8 cellular contexts compared by ENCODE assay signal in the genomic region with DNA sequence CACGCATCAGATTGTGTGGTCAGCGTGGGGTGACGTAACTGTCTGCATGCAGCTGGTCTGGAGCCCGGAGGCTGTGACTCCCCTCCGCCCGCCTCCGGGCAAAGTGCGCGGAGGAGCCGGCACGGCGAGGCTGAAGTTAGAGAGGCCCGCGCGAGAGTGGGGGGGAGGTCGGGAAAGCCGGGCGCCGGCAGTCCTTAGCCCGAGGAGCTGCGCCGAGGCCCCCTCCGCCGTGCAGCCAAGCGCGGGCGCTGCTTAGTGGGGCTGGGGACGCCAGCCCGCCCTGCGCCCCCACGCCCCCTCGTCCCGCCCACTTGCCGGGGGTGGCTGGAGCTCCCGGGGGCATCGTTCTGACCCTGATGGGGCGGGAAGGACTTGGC. TPM values are rescaled to one million over a fixed set of nuclear protein-coding genes. Genes with fewer than 3 reads are reported as not detected.
DNase-seq lines count a peak whose midpoint lies in the region; ATAC-seq and TF ChIP-seq lines count a peak whose summit lies in the region.

No MANE protein-coding gene starts in this region.

- DNase-seq in DND-41 (peak; percentile 41), IMR-90 (peak; percentile 94), MCF 10A (ENCODE audit: unreplicated experiment) (peak; percentile 51), iPS-NIHi7 (ENCODE audit: extremely low spot score) (peak; percentile 63), NCI-H2107 (lab: John Stamatoyannopoulos, UW) (no peak)
- DNase-seq in T-helper 2 cell treated with Interferon-gamma antibody and Interleukin-4, amounts not matched to agents 5 μg/mL and 100 μg/mL, for 36 hours (ENCODE audit: low spot score), result peak; percentile 69

- BruUV-seq in IMR-90 (replicated peaks; lab: Mats Ljungman, UMichigan) (no TSS peak), MCF 10A (replicated peaks; lab: Mats Ljungman, UMichigan) (no TSS peak)

- peak overlapping the region; percentile 89 for H3K4me3 Mint-ChIP-seq in T-helper 2 cell treated with Interferon-gamma antibody and Interleukin-4, amounts not matched to agents 5 μg/mL and 100 μg/mL, for 36 hours
- H3K4me3 Mint-ChIP-seq in MCF 10A (ENCODE audit: unreplicated experiment), result peak overlapping the region; percentile 78

- H3K27ac ChIP-seq in DND-41 (ENCODE audit: low read length), result peak overlapping the region; percentile 62
- peak overlapping the region; percentile 84 for H3K27ac ChIP-seq in IMR-90 (ENCODE audit: insufficient read depth, low read length)

- peak; percentile 90 for TF ChIP-seq POLR2A in IMR-90 (IDR thresholded peaks at IDR 0.05; ENCODE audit: low read depth, low read length)

- H3K79me1 ChIP-seq in IMR-90 (ENCODE audit: low read depth in 1 of 2, low read length in 2 of 2), result peaks cover 18 to 43% of the 10 kb centered on the region in 2 experiments

- H4K20me1 ChIP-seq in DND-41 (ENCODE audit: insufficient read depth, low read length) (peaks cover 22% of the 10 kb centered on the region), IMR-90 (ENCODE audit: insufficient read depth, low read length) (0 out of 2 replicates have a peak, but pooled peaks cover 5% of the 10 kb centered on the region)

- H2BK20ac ChIP-seq in IMR-90 (ENCODE audit: low read depth, low read length), result no peak overlapping the region

- peak overlapping the region; percentile 36; the same call in 1 of the 2 replicates for H4K91ac ChIP-seq in IMR-90 (ENCODE audit: insufficient read depth, low read depth, low read length)

- peak overlapping the region; percentile 94 for H2AFZ ChIP-seq in DND-41 (ENCODE audit: low read depth, low read length)
- H2AFZ ChIP-seq in IMR-90 (replicated peaks; ENCODE audit: low read length, poor library complexity), result peak overlapping the region; percentile 96

- 0% methylated on average over 13 of the region's 37 CpGs; no CpG with 5 or more reads in 1 of the 2 experiments for WGBS in IMR-90 (ENCODE audit: extremely low coverage in 2 of 2, insufficient read length in 1 of 2), 2 experiments

- no peak overlapping the region for H2BK15ac ChIP-seq in IMR-90 (ENCODE audit: low read depth, low read length)

- peaks cover 10% of the 10 kb centered on the region; the same call in 1 of the 2 replicates for H3K9me1 ChIP-seq in IMR-90 (ENCODE audit: insufficient read depth, low read length)

- H3K14ac ChIP-seq in IMR-90 (replicated peaks; ENCODE audit: low read depth, low read length), result peak overlapping the region; percentile 55; the same call in 1 of the 2 replicates

- H3K9me3 ChIP-seq in DND-41 (ENCODE audit: insufficient read depth, low read length, severe bottlenecking) (no peaks in the 10 kb centered on the region), IMR-90 (ENCODE audit: control insufficient read depth, insufficient read depth, low read length) (0 out of 2 replicates have a peak, but pooled peaks cover 2% of the 10 kb centered on the region), skeletal muscle satellite cell (replicated peaks; ENCODE audit: low read length) (peaks cover 4% of the 10 kb centered on the region)

- H3K36me3 Mint-ChIP-seq in T-helper 2 cell treated with Interferon-gamma antibody and Interleukin-4, amounts not matched to agents 5 μg/mL and 100 μg/mL, for 36 hours (ENCODE audit: low read depth), result no peaks in the 10 kb centered on the region
- H3K36me3 Mint-ChIP-seq in MCF 10A (ENCODE audit: insufficient read depth, unreplicated experiment), result peaks cover 25% of the 10 kb centered on the region

- no peak overlapping the region for H3K23ac ChIP-seq in IMR-90 (ENCODE audit: low read depth, low read length)

- POLR2A ChIA-PET in IMR-90 (lab: Charles Lee; ENCODE audit: unreplicated experiment) (interaction anchor here (0.6 kb wide), 1 partner anchor 433 kb away, joined by 4 read pairs; no protein-coding TSS in a partner anchor), MCF 10A (lab: Yijun Ruan, JAX) (interaction anchor here (0.6 to 6.4 kb wide), 19 partner anchors 8 to 978 kb away, joined by 3 to 49 read pairs (median 3); a partner anchor contains a TSS)

- H4K5ac ChIP-seq in IMR-90 (ENCODE audit: low read depth, low read length), result no peak overlapping the region

- H3K9me3 Mint-ChIP-seq in T-helper 2 cell treated with Interferon-gamma antibody and Interleukin-4, amounts not matched to agents 5 μg/mL and 100 μg/mL, for 36 hours, result no peaks in the 10 kb centered on the region
- no peaks in the 10 kb centered on the region for H3K9me3 Mint-ChIP-seq in MCF 10A (ENCODE audit: unreplicated experiment)

- H3K18ac ChIP-seq in IMR-90 (ENCODE audit: low read depth, low read length), result no peak overlapping the region; the same call in 1 of the 2 replicates

- H3K27ac Mint-ChIP-seq in T-helper 2 cell treated with Interferon-gamma antibody and Interleukin-4, amounts not matched to agents 5 μg/mL and 100 μg/mL, for 36 hours, result peak overlapping the region; percentile 83
- peak overlapping the region; percentile 77 for H3K27ac Mint-ChIP-seq in MCF 10A (ENCODE audit: low read depth, unreplicated experiment)

- CTCF ChIA-PET in IMR-90 (lab: Yijun Ruan, JAX), result interaction anchor here (0.5 to 0.9 kb wide), 3 partner anchors 25 to 1358 kb away, joined by 3 to 5 read pairs (median 3); no protein-coding TSS in a partner anchor
- CTCF ChIA-PET in MCF 10A (lab: Yijun Ruan, JAX), result interaction anchor here (0.7 to 1.1 kb wide), 3 partner anchors 18 to 130 kb away, joined by 3 read pairs; no protein-coding TSS in a partner anchor

- no peaks in the 10 kb centered on the region for H3K27me3 Mint-ChIP-seq in T-helper 2 cell treated with Interferon-gamma antibody and Interleukin-4, amounts not matched to agents 5 μg/mL and 100 μg/mL, for 36 hours (ENCODE audit: low read depth)
- no peaks in the 10 kb centered on the region for H3K27me3 Mint-ChIP-seq in MCF 10A (ENCODE audit: insufficient read depth, unreplicated experiment)

- peak overlapping the region; percentile 78 for H3K4me2 ChIP-seq in DND-41 (ENCODE audit: insufficient read depth, low read length)
- H3K4me2 ChIP-seq in IMR-90 (ENCODE audit: low read depth, low read length), result peak overlapping the region; percentile 84
- peak overlapping the region; percentile 89 for H3K4me2 ChIP-seq in skeletal muscle satellite cell (ENCODE audit: low read length)

- no peak overlapping the region for H3K56ac ChIP-seq in IMR-90 (ENCODE audit: extremely low read depth, insufficient read depth, low read length)

- H3K27me3 ChIP-seq in DND-41 (ENCODE audit: insufficient read depth, low read length, poor library complexity) (no peaks in the 10 kb centered on the region), IMR-90 (ENCODE audit: control insufficient read depth, insufficient read depth, low read length) (no peaks in the 10 kb centered on the region), skeletal muscle satellite cell (ENCODE audit: control insufficient read depth, insufficient read depth, low read length) (no peaks in the 10 kb centered on the region)

- peak overlapping the region in 1 of 2 experiments; percentile 24; a peak in 1 of 4 replicates for H4K8ac ChIP-seq in IMR-90 (ENCODE audit: low read depth in 2 of 2, low read length in 2 of 2)

- H3K4me3 ChIP-seq in DND-41 (ENCODE audit: low read depth in 1 of 2, low read length in 2 of 2) (peak overlapping the region; percentile 58 to 89), IMR-90 (ENCODE audit: insufficient read depth, low read depth, low read length) (peak overlapping the region; percentile 82), skeletal muscle satellite cell (ENCODE audit: low read length) (peak overlapping the region; percentile 92)

- dilution Hi-C loops in IMR-90 (cut with HindIII; ENCODE audit: low sequenced_read_pairs, unreplicated experiment), result no loop called here

- H3K79me2 ChIP-seq in DND-41 (ENCODE audit: insufficient read depth, low read length), result peaks cover 10% of the 10 kb centered on the region; the same call in 1 of the 2 replicates

- TF ChIP-seq RAD21 in IMR-90 (IDR thresholded peaks at IDR 0.05; ENCODE audit: low read length), result no peak

- TF ChIP-seq CTCF in DND-41 (IDR thresholded peaks at IDR 0.05; ENCODE audit: borderline replicate concordance, extremely low read depth, low read length, poor library complexity, severe bottlenecking) (no peak), IMR-90 (conservative IDR thresholded peaks at IDR 0.05; ENCODE audit: low read depth, low read length) (no peak), MCF 10A (IDR thresholded peaks at IDR 0.05; ENCODE audit: unreplicated experiment) (no peak)

- peak overlapping the region; percentile 67 for H2BK5ac ChIP-seq in IMR-90 (ENCODE audit: low read depth, low read length, poor library complexity, severe bottlenecking)

- H3K9ac ChIP-seq in DND-41 (ENCODE audit: low read depth, low read length) (peak overlapping the region; percentile 76), IMR-90 (ENCODE audit: low read depth, low read length) (peak overlapping the region; percentile 81), skeletal muscle satellite cell (ENCODE audit: low read depth, low read length) (peak overlapping the region; percentile 87)

- ATAC-seq in DND-41 (ENCODE audit: insufficient read depth, low read depth) (peak; percentile 50), GM21529 (IDR thresholded peaks at IDR 0.05; ENCODE audit: unreplicated experiment) (peak; percentile 36), IMR-90 (ENCODE audit: low read depth) (peak; percentile 63)

- H2BK120ac ChIP-seq in IMR-90 (ENCODE audit: low read depth, low read length), result peak overlapping the region; percentile 74; the same call in 1 of the 2 replicates

- H3K4me1 ChIP-seq in DND-41 (ENCODE audit: insufficient read depth, low read length) (peaks cover 30% of the 10 kb centered on the region), IMR-90 (ENCODE audit: control insufficient read depth, insufficient read depth, low read length) (peaks cover 30% of the 10 kb centered on the region), skeletal muscle satellite cell (ENCODE audit: control insufficient read depth, insufficient read depth, low read length) (peaks cover 42% of the 10 kb centered on the region)

- H3K36me3 ChIP-seq in DND-41 (ENCODE audit: insufficient read depth, low read length) (no peaks in the 10 kb centered on the region), IMR-90 (ENCODE audit: control insufficient read depth, insufficient read depth, low read length) (no peaks in the 10 kb centered on the region), skeletal muscle satellite cell (ENCODE audit: insufficient read depth, low read length) (no peaks in the 10 kb centered on the region)

- peak overlapping the region; percentile 84 for H3K4ac ChIP-seq in IMR-90 (ENCODE audit: low read depth, low read length)

- peak overlapping the region; percentile 97 for H2AK9ac ChIP-seq in IMR-90 (replicated peaks; ENCODE audit: low read depth, low read length, poor library complexity)

- intact Hi-C loops in IMR-90 (cut with micrococcal nuclease) (loop anchor here (10.0 kb wide), 1 partner anchor 321 kb away; a partner anchor contains a TSS), MCF 10A (cut with micrococcal nuclease) (loop anchor here (5.0 to 10.0 kb wide), 2 partner anchors 36 to 179 kb away; a partner anchor contains a TSS)

- peaks cover 28% of the 10 kb centered on the region for H3K4me1 Mint-ChIP-seq in T-helper 2 cell treated with Interferon-gamma antibody and Interleukin-4, amounts not matched to agents 5 μg/mL and 100 μg/mL, for 36 hours (ENCODE audit: low read depth)
- H3K4me1 Mint-ChIP-seq in MCF 10A (ENCODE audit: insufficient read depth, unreplicated experiment), result peaks cover 18% of the 10 kb centered on the region

- in situ Hi-C loops in IMR-90 (cut with MboI; ENCODE audit: low sequenced_read_pairs), result no loop called here

- H2AK5ac ChIP-seq in IMR-90 (ENCODE audit: low read depth, low read length), result peak overlapping the region; percentile 56; the same call in 1 of the 2 replicates

RNA-seq across cellular contexts. Expression of a gene that starts 0.4 kb away (rescaled TPM):
- 21.9 and 24.7 TPM in 2 replicates for total RNA-seq in IMR-90 (2012; rRNA removed)
- polyA plus RNA-seq in IMR-90 (2012; rRNA removed), result 38.1 and 38.8 TPM in 2 replicates
- polyA plus RNA-seq in IMR-90 (2012; cell fraction: cytosol; rRNA removed), result 16.1 and 60.5 TPM in 2 replicates
- polyA plus RNA-seq in IMR-90 (2012; cell fraction: nucleus; rRNA removed; ENCODE audit: low replicate concordance), result 21.8 and 35.9 TPM in 2 replicates
- total RNA-seq in MCF 10A (2022), result 51.0 and 64.7 TPM in 2 replicates
- 16.6 and 20.0 TPM in 2 replicates for total RNA-seq in skeletal muscle satellite cell (2012; rRNA removed)

RNA-seq across cellular contexts. Expression of a gene that starts 37.6 kb away (rescaled TPM):
- total RNA-seq in IMR-90 (2012; rRNA removed) (17.4 and 23.3 TPM in 2 replicates), MCF 10A (2022) (34.4 and 36.6 TPM in 2 replicates)
- 111 and 126 TPM in 2 replicates for polyA plus RNA-seq in IMR-90 (2012; rRNA removed)
- 120 and 139 TPM in 2 replicates for polyA plus RNA-seq in IMR-90 (2012; cell fraction: cytosol; rRNA removed)
- 103 and 209 TPM in 2 replicates for polyA plus RNA-seq in IMR-90 (2012; cell fraction: nucleus; rRNA removed; ENCODE audit: low replicate concordance)
- 82.6 and 109 TPM in 2 replicates for total RNA-seq in skeletal muscle satellite cell (2012; rRNA removed)

RNA-seq across cellular contexts. Expression of a gene that starts 50.3 kb away (rescaled TPM):
- total RNA-seq in IMR-90 (2012; rRNA removed) (not detected in 2 replicates), MCF 10A (2022) (0.07 and 0.29 TPM in 2 replicates)
- not detected in 2 replicates for polyA plus RNA-seq in IMR-90 (2012; rRNA removed)
- polyA plus RNA-seq in IMR-90 (2012; cell fraction: cytosol; rRNA removed), result 0.01 TPM in 1 of 2 replicates, not detected in the other
- not detected in 2 replicates for polyA plus RNA-seq in IMR-90 (2012; cell fraction: nucleus; rRNA removed; ENCODE audit: low replicate concordance)
- 0.22 TPM in 1 of 2 replicates, not detected in the other for total RNA-seq in skeletal muscle satellite cell (2012; rRNA removed)
